ENCODE assay signal across 8 cellular contexts in genomic region chr17:35795871-35796265, GRCh38. TPM values are rescaled to one million over a fixed set of nuclear protein-coding genes. Genes with fewer than 3 reads are reported as not detected.
A peak's percentile ranks its signal among the peaks of the same experiment; 100 is the strongest.
DNase-seq lines count a peak whose midpoint lies in the region; ATAC-seq and TF ChIP-seq lines count a peak whose summit lies in the region.

No MANE protein-coding gene starts in this region.

- no peaks in the 10 kb centered on the region for H3K36me3 Mint-ChIP-seq in naive B cell

- peak overlapping the region; percentile 67 to 85 (median 81) for H3K4me3 Mint-ChIP-seq in naive B cell

- H3K36me3 ChIP-seq in ACC112 (ENCODE audit: insufficient read depth, low read length) (no peaks in the 10 kb centered on the region), HUES6 (ENCODE audit: control insufficient read depth, insufficient read depth, low read length) (no peaks in the 10 kb centered on the region)

- peaks cover 10 to 18% (median 14%) of the 10 kb centered on the region in 3 donors for H3K4me1 Mint-ChIP-seq in naive B cell

- H3K27me3 ChIP-seq in ACC112 (ENCODE audit: insufficient read depth, low read length) (peaks cover 59% of the 10 kb centered on the region), HUES6 (ENCODE audit: control insufficient read depth, insufficient read depth, low read length) (peaks cover 84% of the 10 kb centered on the region)

- no peak for TF ChIP-seq CTCF in coronary artery (IDR thresholded peaks at IDR 0.05)

- no peak overlapping the region for H3K9ac ChIP-seq in HUES6 (ENCODE audit: low read length)

- no peaks in the 10 kb centered on the region for H3K9me3 ChIP-seq in HUES6 (ENCODE audit: control insufficient read depth, insufficient read depth, low read depth, low read length)

- H3K9me3 Mint-ChIP-seq in naive B cell, result no peaks in the 10 kb centered on the region

- peak overlapping the region; percentile 78 for H3K4me3 ChIP-seq in ACC112 (ENCODE audit: low read depth, low read length)
- H3K4me3 ChIP-seq in HUES6 (ENCODE audit: low read depth, low read length), result peak overlapping the region; percentile 70
- H3K4me3 ChIP-seq in coronary artery, result peak overlapping the region; percentile 80

- H3K27ac ChIP-seq in ACC112 (ENCODE audit: low read depth, low read length), result no peak overlapping the region
- no peak overlapping the region for H3K27ac ChIP-seq in HUES6 (ENCODE audit: low read depth, low read length)
- H3K27ac ChIP-seq in coronary artery, result peak overlapping the region in 1 of 2 donors; percentile 81

- peaks cover 9% of the 10 kb centered on the region for H3K4me1 ChIP-seq in ACC112 (ENCODE audit: control insufficient read depth, insufficient read depth, low read length, unreplicated experiment)
- peaks cover 4% of the 10 kb centered on the region; the same call in 1 of the 2 replicates for H3K4me1 ChIP-seq in HUES6 (ENCODE audit: control insufficient read depth, insufficient read depth, low read length)

- no peaks in the 10 kb centered on the region for H3K79me2 ChIP-seq in ACC112 (ENCODE audit: control insufficient read depth, insufficient read depth, low read length, unreplicated experiment)

- peak overlapping the region; percentile 39 for H2AFZ ChIP-seq in ACC112 (ENCODE audit: low read length, unreplicated experiment)

- DNase-seq in coronary artery (ENCODE audit: low spot score) (no peak), naive B cell (no peak), NCI-H226 (no peak), DMS153 (lab: John Stamatoyannopoulos, UW) (no peak)

- ATAC-seq in naive B cell (ENCODE audit: low read depth in 2 of 2) (no peak), HG03175 (IDR thresholded peaks at IDR 0.05; ENCODE audit: unreplicated experiment) (no peak), HG02938 (IDR thresholded peaks at IDR 0.05; ENCODE audit: unreplicated experiment) (no peak)

- H3K27me3 Mint-ChIP-seq in naive B cell, result peaks cover 28 to 58% (median 37%) of the 10 kb centered on the region in 3 donors

- peak overlapping the region in 1 of 6 donors; percentile 49 for H3K27ac Mint-ChIP-seq in naive B cell

RNA-seq across cellular contexts. Expression of gene MMP28, which starts 0.4 kb away (rescaled TPM):
- under 1 TPM in 1 of 6 donors, not detected in 5; 0.21 TPM for polyA plus RNA-seq in naive B cell (ENCODE audit: low read depth in 6 of 6)

RNA-seq across cellular contexts. Expression of gene TAF15, which starts 13.4 kb away (rescaled TPM):
- 10 to 100 TPM; 16.6 to 44.4 (median 21.7) TPM for polyA plus RNA-seq in naive B cell (ENCODE audit: low read depth in 6 of 6)

RNA-seq across cellular contexts. Expression of gene C17orf50, which starts 35.2 kb away (rescaled TPM):
- polyA plus RNA-seq in naive B cell (ENCODE audit: low read depth in 6 of 6), result not detected

RNA-seq across cellular contexts. Expression of gene GAS2L2, which starts 42.8 kb away (rescaled TPM):
- polyA plus RNA-seq in naive B cell (ENCODE audit: low read depth in 6 of 6), result not detected
